In genomic region chr16:1865902-1866690, GRCh38 we compare ENCODE assay signal across 24 cellular contexts. TPM values are rescaled to one million over a fixed set of nuclear protein-coding genes. Genes with fewer than 3 reads are reported as not detected.
DNase-seq lines count a peak whose midpoint lies in the region; ATAC-seq and TF ChIP-seq lines count a peak whose summit lies in the region.
"Had no signal": no experiment of that assay in that cellular context is flagged by ENCODE, and none has a peak within 500 bp of the region (broad histone marks: within the 10 kb centered on the region; RNA-seq: fewer than 3 reads in every experiment).

No MANE protein-coding gene starts in this region.

- H3K4me2 ChIP-seq in PC-3 (ENCODE audit: low read length): no peak overlapping the region
- no peak overlapping the region for H3K4me2 ChIP-seq in mesenchymal stem cell (ENCODE audit: low read length, poor library complexity, severe bottlenecking)

- POLR2A ChIA-PET in HEK293 (lab: Yijun Ruan, JAX) (interaction anchor here (1.2 kb wide), 1 partner anchor 77 kb away, joined by 3 read pairs; the partner anchor contains the start of gene MSRB1), PC-3 (lab: Charles Lee; ENCODE audit: unreplicated experiment) (no interaction called here)

- TF ChIP-seq CTCF in HEK293 (tag by site-specific recombination; IDR thresholded peaks at IDR 0.05) (no peak), PC-3 (conservative IDR thresholded peaks at IDR 0.05; ENCODE audit: low read depth, low read length) (peak; percentile 30; the same call in 1 of the 2 replicates)

- CTCF ChIA-PET in HEK293 (lab: Yijun Ruan, JAX) (interaction anchor here (0.6 to 6.9 kb wide), 9 partner anchors 11 to 289 kb away, joined by 3 to 57 read pairs (median 3); partner anchors contain the start of gene TRAF7), PC-3 (lab: Charles Lee) (no interaction called here)

- no TSS peak for BruUV-seq in PC-3 (replicated peaks; lab: Mats Ljungman, UMichigan)

- intact Hi-C loops in PC-3 (cut with micrococcal nuclease): no loop called here

- no peak overlapping the region for H4K8ac ChIP-seq in mesenchymal stem cell (ENCODE audit: low read length)

- H2BK120ac ChIP-seq in mesenchymal stem cell (ENCODE audit: low read depth, low read length): no peak overlapping the region

- H3K9me2 ChIP-seq in PC-3 (replicated peaks; ENCODE audit: low read length): no peaks in the 10 kb centered on the region

- H3K9me3 ChIP-seq in HEK293 (ENCODE audit: control insufficient read depth, insufficient read depth, low read depth, low read length) (no peaks in the 10 kb centered on the region), PC-3 (ENCODE audit: low read length) (no peaks in the 10 kb centered on the region), mesenchymal stem cell (ENCODE audit: control insufficient read depth, low read length) (no peaks in the 10 kb centered on the region)

- DNase-seq in DMS79 treated with DMSO at 0.1 percent for 48 hours (lab: John Stamatoyannopoulos, UW) (peak; percentile 4), DMS79 (lab: John Stamatoyannopoulos, UW) (no peak), PC-3 (no peak), mesenchymal stem cell (no peak), DMS 273 (lab: John Stamatoyannopoulos, UW; ENCODE audit: unreplicated experiment) (no peak), NCI-H1105 treated with DMSO at 0.1 percent for 48 hours (lab: John Stamatoyannopoulos, UW) (no peak)
- DNase-seq: C1 segment of cervical spinal cord; CD8-positive, alpha-beta memory T cell; H7; NCI-H1694 treated with DMSO at 0.1 percent for 48 hours; NCI-H2107; NCI-H226; NCI-H510A treated with DMSO at 0.1 percent for 48 hours; NCI-H748 treated with DMSO at 0.1 percent for 48 hours; RPMI8226; SHP77; SW 1271; T-helper 17 cell had no signal

- no peak overlapping the region for H2BK12ac ChIP-seq in mesenchymal stem cell (ENCODE audit: low read length in 2 of 2)

- H3K36me3 ChIP-seq in HEK293 (ENCODE audit: control insufficient read depth in 2 of 2, insufficient read depth in 1 of 2, low read length in 2 of 2) (no peaks in the 10 kb centered on the region), PC-3 (ENCODE audit: low read depth, low read length) (no peaks in the 10 kb centered on the region), mesenchymal stem cell (ENCODE audit: control insufficient read depth in 1 of 2, insufficient read depth in 2 of 2, low read depth in 1 of 2, low read length in 2 of 2) (no peaks in the 10 kb centered on the region)

- peaks cover 3% of the 10 kb centered on the region for H3F3A ChIP-seq in PC-3 (ENCODE audit: low read length, unreplicated experiment)

- no peak overlapping the region for H4K91ac ChIP-seq in mesenchymal stem cell (ENCODE audit: low read length)

- no peaks in the 10 kb centered on the region for H3K79me2 ChIP-seq in PC-3 (ENCODE audit: low read length)

- H3K4me1 ChIP-seq in HEK293 (ENCODE audit: control insufficient read depth, insufficient read depth, low read length): no peaks in the 10 kb centered on the region; the same call in 1 of the 2 replicates
- peaks cover 12% of the 10 kb centered on the region for H3K4me1 ChIP-seq in PC-3 (ENCODE audit: insufficient read depth, low read length)
- H3K4me1 ChIP-seq in mesenchymal stem cell (ENCODE audit: control insufficient read depth, insufficient read depth, low read depth, low read length): no peaks in the 10 kb centered on the region

- no peaks in the 10 kb centered on the region for H3K79me1 ChIP-seq in mesenchymal stem cell (replicated peaks; ENCODE audit: low read length, poor library complexity, severe bottlenecking)

- H4K20me1 ChIP-seq in PC-3 (ENCODE audit: low read length): no peaks in the 10 kb centered on the region

- H3K4me3 ChIP-seq in HEK293 (ENCODE audit: low read depth, low read length) (no peak overlapping the region), PC-3 (ENCODE audit: low read length) (no peak overlapping the region), mesenchymal stem cell (ENCODE audit: insufficient read depth in 1 of 2, low read depth in 1 of 2, low read length in 2 of 2) (no peak overlapping the region)
- H3K4me3 ChIP-seq: GM12878 had no signal

- H3K14ac ChIP-seq in mesenchymal stem cell (ENCODE audit: low read length in 2 of 2): no peak overlapping the region

- no peak overlapping the region for H3K4ac ChIP-seq in mesenchymal stem cell (ENCODE audit: low read depth in 1 of 2, low read length in 2 of 2)

- H2BK15ac ChIP-seq in mesenchymal stem cell (ENCODE audit: low read depth, poor library complexity, severe bottlenecking): no peak overlapping the region

- no peak overlapping the region for H2BK5ac ChIP-seq in mesenchymal stem cell (ENCODE audit: low read depth, low read length, poor library complexity, severe bottlenecking)

- no peak overlapping the region for H3K18ac ChIP-seq in mesenchymal stem cell (ENCODE audit: low read depth in 1 of 2, low read length in 2 of 2)

- ATAC-seq in PC-3 (no peak), HG03045 (IDR thresholded peaks at IDR 0.05; ENCODE audit: unreplicated experiment) (no peak)
- ATAC-seq: GM12878, T-helper 17 cell had no signal

- H3K9ac ChIP-seq in PC-3 (ENCODE audit: low read length) (no peak overlapping the region), mesenchymal stem cell (ENCODE audit: low read length) (peak overlapping the region; percentile 26)

- H2AK5ac ChIP-seq in mesenchymal stem cell (ENCODE audit: low read length, severe bottlenecking): no peak overlapping the region

- WGBS in mesenchymal stem cell: 70% methylated on average over 6 of the region's 6 CpGs

- no peak overlapping the region for H3K27ac ChIP-seq in HEK293 (ENCODE audit: extremely low read depth, low read depth, low read length)
- H3K27ac ChIP-seq in PC-3 (ENCODE audit: low read length): no peak overlapping the region
- H3K27ac ChIP-seq in mesenchymal stem cell (ENCODE audit: low read length, poor library complexity, severe bottlenecking): no peak overlapping the region
- H3K27ac ChIP-seq: 22Rv1 had no signal

- H3K27me3 ChIP-seq in PC-3 (ENCODE audit: low read length) (no peaks in the 10 kb centered on the region), mesenchymal stem cell (ENCODE audit: control insufficient read depth in 1 of 2, insufficient read depth in 1 of 2, low read length in 2 of 2) (peaks cover 0 to 29% of the 10 kb centered on the region in 2 experiments)

- H3K23ac ChIP-seq in mesenchymal stem cell (ENCODE audit: low read length in 2 of 2): no peak overlapping the region

- H2AFZ ChIP-seq in PC-3 (ENCODE audit: low read length) (no peak overlapping the region), mesenchymal stem cell (ENCODE audit: low read depth, low read length) (no peak overlapping the region)

TF ChIP-seq in HEK293, 187 proteins besides CTCF, POLR2A, EP300 and RAD21:
- peak; percentile 71 for TF ChIP-seq ZNF664 (tag by site-specific recombination; IDR thresholded peaks at IDR 0.05)
- TF ChIP-seq ZBTB20 (tag by site-specific recombination; IDR thresholded peaks at IDR 0.05): no peak
- TF ChIP-seq ZNF777 (tag by site-specific recombination; IDR thresholded peaks at IDR 0.05; ENCODE audit: borderline replicate concordance): no peak

RNA-seq across cellular contexts. Expression of gene MEIOB, which starts 5.9 kb away (rescaled TPM):
- total RNA-seq in PC-3 (2014; rRNA removed): not detected in 2 replicates
- polyA plus RNA-seq in mesenchymal stem cell (2013, experiment 1 of 2): not detected
- polyA plus RNA-seq in mesenchymal stem cell (2013, experiment 2 of 2): not detected
- total RNA-seq: CD8-positive, alpha-beta memory T cell; HT1080; T-helper 17 cell had no signal
- polyA plus RNA-seq: CD8-positive, alpha-beta memory T cell had no signal

RNA-seq across cellular contexts. Expression of gene FAHD1, which starts 39.1 kb away (rescaled TPM):
- total RNA-seq in PC-3 (2014; rRNA removed): 37.5 and 47.5 TPM in 2 replicates
- polyA plus RNA-seq in mesenchymal stem cell (2013, experiment 1 of 2): 44.9 TPM
- polyA plus RNA-seq in mesenchymal stem cell (2013, experiment 2 of 2): 44.5 TPM

RNA-seq across cellular contexts. Expression of gene HAGH, which starts 39.5 kb away (rescaled TPM):
- total RNA-seq in PC-3 (2014; rRNA removed): 96.9 and 99.5 TPM in 2 replicates
- polyA plus RNA-seq in mesenchymal stem cell (2013, experiment 1 of 2): 26.1 TPM
- 26.5 TPM for polyA plus RNA-seq in mesenchymal stem cell (2013, experiment 2 of 2)

RNA-seq across cellular contexts. Expression of gene HS3ST6, which starts 52.1 kb away (rescaled TPM):
- total RNA-seq in PC-3 (2014; rRNA removed): not detected in 2 replicates
- not detected for polyA plus RNA-seq in mesenchymal stem cell (2013, experiment 1 of 2)
- polyA plus RNA-seq in mesenchymal stem cell (2013, experiment 2 of 2): not detected
- total RNA-seq: CD8-positive, alpha-beta memory T cell; GM12878; H7; HT1080; T-helper 17 cell had no signal
- polyA plus RNA-seq: AG04450; CD8-positive, alpha-beta memory T cell; GM12878 had no signal
